ENCODE assay signal across 1 cellular context in the genomic region with DNA sequence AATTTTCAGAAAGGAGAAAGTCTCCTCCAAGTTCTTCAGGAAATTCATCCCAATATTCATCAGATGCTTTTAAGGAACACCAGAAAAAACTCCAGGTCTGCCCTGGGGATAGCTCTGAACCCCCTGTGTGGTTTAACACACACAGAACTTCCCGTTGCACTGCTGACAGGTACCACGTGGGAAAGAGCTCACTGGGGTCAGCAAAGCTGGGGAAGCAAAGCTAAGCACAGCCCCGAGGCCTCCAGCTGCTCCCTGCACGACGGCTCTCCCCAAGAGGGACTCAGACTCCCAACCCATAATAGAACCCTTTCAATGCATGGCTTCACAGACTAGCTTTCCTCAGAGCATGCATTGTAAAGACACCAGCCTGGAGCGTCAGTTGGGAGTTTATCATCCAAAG.
A peak's percentile ranks its signal among the peaks of the same experiment; 100 is the strongest.
TF ChIP-seq lines count a peak whose summit lies in the region.

No MANE protein-coding gene starts in this region.

TF ChIP-seq in HepG2, 621 proteins besides CTCF, POLR2A, EP300 and RAD21 (continued from another document and continues in another):
- TF ChIP-seq ZNF687 (CRISPR knock-in tag; IDR thresholded peaks at IDR 0.05) (peak; percentile 74), ZNF180 (CRISPR knock-in tag; IDR thresholded peaks at IDR 0.05; ENCODE audit: borderline replicate concordance, low read depth) (no peak), CHD4 (IDR thresholded peaks at IDR 0.05; ENCODE audit: borderline replicate concordance, low read length) (no peak), ZFP37 (CRISPR knock-in tag; IDR thresholded peaks at IDR 0.05; ENCODE audit: borderline replicate concordance) (no peak), ZNF891 (CRISPR knock-in tag; IDR thresholded peaks at IDR 0.05) (no peak), KLF9 (CRISPR knock-in tag; IDR thresholded peaks at IDR 0.05; ENCODE audit: low read depth) (no peak), ZNF207 (IDR thresholded peaks at IDR 0.05; ENCODE audit: borderline replicate concordance) (no peak), ZNF652 (CRISPR knock-in tag; IDR thresholded peaks at IDR 0.05; ENCODE audit: borderline replicate concordance, low read depth) (no peak), MZF1 (CRISPR knock-in tag; IDR thresholded peaks at IDR 0.05; ENCODE audit: borderline replicate concordance) (no peak), ZNF615 (CRISPR knock-in tag; IDR thresholded peaks at IDR 0.05; ENCODE audit: borderline replicate concordance) (no peak), RBAK (CRISPR knock-in tag; IDR thresholded peaks at IDR 0.05) (no peak), ZSCAN30 (CRISPR knock-in tag; IDR thresholded peaks at IDR 0.05) (no peak), THAP8 (CRISPR knock-in tag; IDR thresholded peaks at IDR 0.05; ENCODE audit: borderline replicate concordance) (no peak), HMGA1 (CRISPR knock-in tag; conservative IDR thresholded peaks at IDR 0.05) (no peak), MYC (CRISPR knock-in tag; IDR thresholded peaks at IDR 0.05; ENCODE audit: borderline replicate concordance) (peak; percentile 14; the same call in 1 of the 2 replicates), KDM3A (CRISPR knock-in tag; IDR thresholded peaks at IDR 0.05; ENCODE audit: low read depth) (no peak), ZNF883 (CRISPR knock-in tag; IDR thresholded peaks at IDR 0.05; ENCODE audit: not compliant biosample characterization) (no peak), LRRFIP1 (CRISPR knock-in tag; conservative IDR thresholded peaks at IDR 0.05) (no peak), SRSF9 (IDR thresholded peaks at IDR 0.05; ENCODE audit: borderline replicate concordance, insufficient read depth, low read depth, low read length, poor library complexity, severe bottlenecking) (no peak), PTBP1 (IDR thresholded peaks at IDR 0.05; ENCODE audit: low read depth, low read length, poor library complexity, severe bottlenecking) (no peak), ZNF597 (CRISPR knock-in tag; IDR thresholded peaks at IDR 0.05) (no peak), HMG20B (CRISPR knock-in tag; conservative IDR thresholded peaks at IDR 0.05) (no peak), ZNF83 (CRISPR knock-in tag; IDR thresholded peaks at IDR 0.05; ENCODE audit: borderline replicate concordance) (no peak), TEAD3 (CRISPR knock-in tag; optimal IDR thresholded peaks at IDR 0.05; ENCODE audit: borderline replicate concordance) (peak; percentile 28), CREM (IDR thresholded peaks at IDR 0.05) (peak; percentile 19; the same call in 1 of the 2 replicates), CREM (CRISPR knock-in tag; IDR thresholded peaks at IDR 0.05) (no peak)
- TF ChIP-seq, protein P1, sequence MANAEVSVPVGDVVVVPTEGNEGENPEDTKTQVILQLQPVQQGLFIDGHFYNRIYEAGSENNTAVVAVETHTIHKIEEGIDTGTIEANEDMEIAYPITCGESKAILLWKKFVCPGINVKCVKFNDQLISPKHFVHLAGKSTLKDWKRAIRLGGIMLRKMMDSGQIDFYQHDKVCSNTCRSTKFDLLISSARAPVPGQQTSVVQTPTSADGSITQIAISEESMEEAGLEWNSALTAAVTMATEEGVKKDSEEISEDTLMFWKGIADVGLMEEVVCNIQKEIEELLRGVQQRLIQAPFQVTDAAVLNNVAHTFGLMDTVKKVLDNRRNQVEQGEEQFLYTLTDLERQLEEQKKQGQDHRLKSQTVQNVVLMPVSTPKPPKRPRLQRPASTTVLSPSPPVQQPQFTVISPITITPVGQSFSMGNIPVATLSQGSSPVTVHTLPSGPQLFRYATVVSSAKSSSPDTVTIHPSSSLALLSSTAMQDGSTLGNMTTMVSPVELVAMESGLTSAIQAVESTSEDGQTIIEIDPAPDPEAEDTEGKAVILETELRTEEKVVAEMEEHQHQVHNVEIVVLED (CRISPR knock-in tag; IDR thresholded peaks at IDR 0.05; ENCODE audit: borderline replicate concordance) = no peak
- TF ChIP-seq, protein P2, sequence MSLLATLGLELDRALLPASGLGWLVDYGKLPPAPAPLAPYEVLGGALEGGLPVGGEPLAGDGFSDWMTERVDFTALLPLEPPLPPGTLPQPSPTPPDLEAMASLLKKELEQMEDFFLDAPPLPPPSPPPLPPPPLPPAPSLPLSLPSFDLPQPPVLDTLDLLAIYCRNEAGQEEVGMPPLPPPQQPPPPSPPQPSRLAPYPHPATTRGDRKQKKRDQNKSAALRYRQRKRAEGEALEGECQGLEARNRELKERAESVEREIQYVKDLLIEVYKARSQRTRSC (CRISPR knock-in tag; IDR thresholded peaks at IDR 0.05; ENCODE audit: low read depth) = no peak
- TF ChIP-seq, protein P3, sequence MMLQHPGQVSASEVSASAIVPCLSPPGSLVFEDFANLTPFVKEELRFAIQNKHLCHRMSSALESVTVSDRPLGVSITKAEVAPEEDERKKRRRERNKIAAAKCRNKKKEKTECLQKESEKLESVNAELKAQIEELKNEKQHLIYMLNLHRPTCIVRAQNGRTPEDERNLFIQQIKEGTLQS (CRISPR knock-in tag; IDR thresholded peaks at IDR 0.05) = no peak
- TF ChIP-seq, protein P4, sequence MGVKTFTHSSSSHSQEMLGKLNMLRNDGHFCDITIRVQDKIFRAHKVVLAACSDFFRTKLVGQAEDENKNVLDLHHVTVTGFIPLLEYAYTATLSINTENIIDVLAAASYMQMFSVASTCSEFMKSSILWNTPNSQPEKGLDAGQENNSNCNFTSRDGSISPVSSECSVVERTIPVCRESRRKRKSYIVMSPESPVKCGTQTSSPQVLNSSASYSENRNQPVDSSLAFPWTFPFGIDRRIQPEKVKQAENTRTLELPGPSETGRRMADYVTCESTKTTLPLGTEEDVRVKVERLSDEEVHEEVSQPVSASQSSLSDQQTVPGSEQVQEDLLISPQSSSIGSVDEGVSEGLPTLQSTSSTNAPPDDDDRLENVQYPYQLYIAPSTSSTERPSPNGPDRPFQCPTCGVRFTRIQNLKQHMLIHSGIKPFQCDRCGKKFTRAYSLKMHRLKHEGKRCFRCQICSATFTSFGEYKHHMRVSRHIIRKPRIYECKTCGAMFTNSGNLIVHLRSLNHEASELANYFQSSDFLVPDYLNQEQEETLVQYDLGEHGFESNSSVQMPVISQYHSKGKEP (CRISPR knock-in tag; IDR thresholded peaks at IDR 0.05) = no peak
- TF ChIP-seq, protein P5, sequence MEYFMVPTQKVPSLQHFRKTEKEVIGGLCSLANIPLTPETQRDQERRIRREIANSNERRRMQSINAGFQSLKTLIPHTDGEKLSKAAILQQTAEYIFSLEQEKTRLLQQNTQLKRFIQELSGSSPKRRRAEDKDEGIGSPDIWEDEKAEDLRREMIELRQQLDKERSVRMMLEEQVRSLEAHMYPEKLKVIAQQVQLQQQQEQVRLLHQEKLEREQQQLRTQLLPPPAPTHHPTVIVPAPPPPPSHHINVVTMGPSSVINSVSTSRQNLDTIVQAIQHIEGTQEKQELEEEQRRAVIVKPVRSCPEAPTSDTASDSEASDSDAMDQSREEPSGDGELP (IDR thresholded peaks at IDR 0.05; ENCODE audit: borderline replicate concordance, low read depth) = peak; percentile 32; the same call in 1 of the 2 replicates
- TF ChIP-seq, protein P6, sequence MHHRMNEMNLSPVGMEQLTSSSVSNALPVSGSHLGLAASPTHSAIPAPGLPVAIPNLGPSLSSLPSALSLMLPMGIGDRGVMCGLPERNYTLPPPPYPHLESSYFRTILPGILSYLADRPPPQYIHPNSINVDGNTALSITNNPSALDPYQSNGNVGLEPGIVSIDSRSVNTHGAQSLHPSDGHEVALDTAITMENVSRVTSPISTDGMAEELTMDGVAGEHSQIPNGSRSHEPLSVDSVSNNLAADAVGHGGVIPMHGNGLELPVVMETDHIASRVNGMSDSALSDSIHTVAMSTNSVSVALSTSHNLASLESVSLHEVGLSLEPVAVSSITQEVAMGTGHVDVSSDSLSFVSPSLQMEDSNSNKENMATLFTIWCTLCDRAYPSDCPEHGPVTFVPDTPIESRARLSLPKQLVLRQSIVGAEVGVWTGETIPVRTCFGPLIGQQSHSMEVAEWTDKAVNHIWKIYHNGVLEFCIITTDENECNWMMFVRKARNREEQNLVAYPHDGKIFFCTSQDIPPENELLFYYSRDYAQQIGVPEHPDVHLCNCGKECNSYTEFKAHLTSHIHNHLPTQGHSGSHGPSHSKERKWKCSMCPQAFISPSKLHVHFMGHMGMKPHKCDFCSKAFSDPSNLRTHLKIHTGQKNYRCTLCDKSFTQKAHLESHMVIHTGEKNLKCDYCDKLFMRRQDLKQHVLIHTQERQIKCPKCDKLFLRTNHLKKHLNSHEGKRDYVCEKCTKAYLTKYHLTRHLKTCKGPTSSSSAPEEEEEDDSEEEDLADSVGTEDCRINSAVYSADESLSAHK (CRISPR knock-in tag; IDR thresholded peaks at IDR 0.05; ENCODE audit: borderline replicate concordance) = no peak
- TF ChIP-seq, protein P7, sequence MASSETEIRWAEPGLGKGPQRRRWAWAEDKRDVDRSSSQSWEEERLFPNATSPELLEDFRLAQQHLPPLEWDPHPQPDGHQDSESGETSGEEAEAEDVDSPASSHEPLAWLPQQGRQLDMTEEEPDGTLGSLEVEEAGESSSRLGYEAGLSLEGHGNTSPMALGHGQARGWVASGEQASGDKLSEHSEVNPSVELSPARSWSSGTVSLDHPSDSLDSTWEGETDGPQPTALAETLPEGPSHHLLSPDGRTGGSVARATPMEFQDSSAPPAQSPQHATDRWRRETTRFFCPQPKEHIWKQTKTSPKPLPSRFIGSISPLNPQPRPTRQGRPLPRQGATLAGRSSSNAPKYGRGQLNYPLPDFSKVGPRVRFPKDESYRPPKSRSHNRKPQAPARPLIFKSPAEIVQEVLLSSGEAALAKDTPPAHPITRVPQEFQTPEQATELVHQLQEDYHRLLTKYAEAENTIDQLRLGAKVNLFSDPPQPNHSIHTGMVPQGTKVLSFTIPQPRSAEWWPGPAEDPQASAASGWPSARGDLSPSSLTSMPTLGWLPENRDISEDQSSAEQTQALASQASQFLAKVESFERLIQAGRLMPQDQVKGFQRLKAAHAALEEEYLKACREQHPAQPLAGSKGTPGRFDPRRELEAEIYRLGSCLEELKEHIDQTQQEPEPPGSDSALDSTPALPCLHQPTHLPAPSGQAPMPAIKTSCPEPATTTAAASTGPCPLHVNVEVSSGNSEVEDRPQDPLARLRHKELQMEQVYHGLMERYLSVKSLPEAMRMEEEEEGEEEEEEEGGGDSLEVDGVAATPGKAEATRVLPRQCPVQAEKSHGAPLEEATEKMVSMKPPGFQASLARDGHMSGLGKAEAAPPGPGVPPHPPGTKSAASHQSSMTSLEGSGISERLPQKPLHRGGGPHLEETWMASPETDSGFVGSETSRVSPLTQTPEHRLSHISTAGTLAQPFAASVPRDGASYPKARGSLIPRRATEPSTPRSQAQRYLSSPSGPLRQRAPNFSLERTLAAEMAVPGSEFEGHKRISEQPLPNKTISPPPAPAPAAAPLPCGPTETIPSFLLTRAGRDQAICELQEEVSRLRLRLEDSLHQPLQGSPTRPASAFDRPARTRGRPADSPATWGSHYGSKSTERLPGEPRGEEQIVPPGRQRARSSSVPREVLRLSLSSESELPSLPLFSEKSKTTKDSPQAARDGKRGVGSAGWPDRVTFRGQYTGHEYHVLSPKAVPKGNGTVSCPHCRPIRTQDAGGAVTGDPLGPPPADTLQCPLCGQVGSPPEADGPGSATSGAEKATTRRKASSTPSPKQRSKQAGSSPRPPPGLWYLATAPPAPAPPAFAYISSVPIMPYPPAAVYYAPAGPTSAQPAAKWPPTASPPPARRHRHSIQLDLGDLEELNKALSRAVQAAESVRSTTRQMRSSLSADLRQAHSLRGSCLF (CRISPR knock-in tag; IDR thresholded peaks at IDR 0.05; ENCODE audit: borderline replicate concordance) = no peak
